Comparison of ENCODE assay signal across 36 cellular contexts in the genomic region with DNA sequence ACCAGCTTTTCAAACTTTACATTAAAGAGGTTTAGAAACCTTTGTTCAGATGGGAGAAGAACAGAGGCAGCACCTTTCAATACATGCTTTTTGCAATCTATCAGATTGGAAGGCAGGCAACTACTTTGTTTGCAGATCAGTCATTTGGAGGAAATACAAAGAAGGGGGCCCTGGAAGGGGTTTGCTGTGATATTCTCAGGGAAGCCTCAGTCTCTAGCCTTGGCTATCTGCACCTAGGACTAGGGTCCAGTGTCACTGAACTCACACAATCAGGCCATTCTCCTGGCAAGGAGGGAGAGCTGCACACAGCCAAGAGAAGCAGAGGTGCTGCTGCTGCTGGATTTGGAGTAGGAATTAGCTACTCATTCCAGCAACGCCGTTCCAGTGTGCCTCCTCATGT.
"Had no signal": no experiment of that assay in that cellular context is flagged by ENCODE, and none has a peak within 500 bp of the region (broad histone marks: within the 10 kb centered on the region; RNA-seq: fewer than 3 reads in every experiment).

No MANE protein-coding gene starts in this region.

- ATAC-seq: activated CD4-positive, alpha-beta T cell treated with anti-CD3 and anti-CD28 coated beads for 36 hours; activated CD8-positive, alpha-beta memory T cell treated with anti-CD3 and anti-CD28 coated beads, Interleukin-2, amount 10 ng/mL, durations not matched to agents 7 days and 5 days; activated CD8-positive, alpha-beta T cell treated with anti-CD3 and anti-CD28 coated beads, Interleukin-2, amount 10 ng/mL, durations not matched to agents 7 days and 5 days; activated naive CD8-positive, alpha-beta T cell treated with anti-CD3 and anti-CD28 coated beads, Interleukin-2, amount 50 U/mL, for 24 hours; body of pancreas; effector memory CD8-positive, alpha-beta T cell; gastroesophageal sphincter; T-helper 17 cell had no signal

- H3K36me3 Mint-ChIP-seq: activated CD8-positive, alpha-beta memory T cell treated with anti-CD3 and anti-CD28 coated beads, Interleukin-2, amount 10 ng/mL, durations not matched to agents 7 days and 5 days had no signal

- H3K27me3 ChIP-seq: adrenal gland, body of pancreas, breast epithelium, cardiac muscle cell, esophagus squamous epithelium, gastroesophageal sphincter had no signal

- DNase-seq: activated CD4-positive, alpha-beta memory T cell treated with anti-CD3 and anti-CD28 coated beads for 36 hours; activated CD4-positive, alpha-beta T cell treated with anti-CD3 and anti-CD28 coated beads for 36 hours; activated CD4-positive, alpha-beta T cell treated with anti-CD3 and anti-CD28 coated beads, Interleukin-2, amount 10 ng/mL, durations not matched to agents 24 days and 14 days; activated CD4-positive, CD25-positive, alpha-beta regulatory T cell; activated CD4-positive, CD25-positive, alpha-beta regulatory T cell treated with anti-CD3 and anti-CD28 coated beads, Interleukin-2, amount 50 U/mL, for 72 hours; activated CD8-positive, alpha-beta memory T cell treated with anti-CD3 and anti-CD28 coated beads, Interleukin-2, amount 10 ng/mL, durations not matched to agents 7 days and 5 days; activated CD8-positive, alpha-beta memory T cell treated with anti-CD3 and anti-CD28 coated beads, Interleukin-2, amount 50 U/mL, for 4 hours; activated CD8-positive, alpha-beta T cell treated with anti-CD3 and anti-CD28 coated beads, Interleukin-2, amount 10 ng/mL, durations not matched to agents 7 days and 5 days; activated naive CD4-positive, alpha-beta T cell treated with anti-CD3 and anti-CD28 coated beads for 36 hours; activated naive CD8-positive, alpha-beta T cell treated with anti-CD3 and anti-CD28 coated beads for 36 hours; activated naive CD8-positive, alpha-beta T cell treated with anti-CD3 and anti-CD28 coated beads, Interleukin-2, amount 50 U/mL, for 24 hours; activated T-cell treated with anti-CD3 and anti-CD28 coated beads, Interleukin-2, amount 50 U/mL, for 1 hour; activated T-cell treated with anti-CD3 and anti-CD28 coated beads, Interleukin-2, amount 50 U/mL, for 48 hours; adrenal gland; amygdala; body of pancreas; cortex of kidney; dermis blood vessel endothelial cell; effector CD4-positive, alpha-beta T cell; effector memory CD8-positive, alpha-beta T cell; esophagus squamous epithelium; foreskin melanocyte; T-helper 1 cell; T-helper 17 cell; T1000 had no signal

- H3K4me1 ChIP-seq: adrenal gland, body of pancreas, breast epithelium, esophagus squamous epithelium, gastroesophageal sphincter had no signal

- H3K4me3 ChIP-seq: adrenal gland, body of pancreas, breast epithelium, cardiac muscle cell, esophagus squamous epithelium, gastroesophageal sphincter had no signal

- H3K4me1 Mint-ChIP-seq: activated CD4-positive, alpha-beta T cell treated with anti-CD3 and anti-CD28 coated beads for 36 hours; activated CD4-positive, alpha-beta T cell treated with anti-CD3 and anti-CD28 coated beads, Interleukin-2, amount 10 ng/mL, durations not matched to agents 24 days and 14 days; activated CD8-positive, alpha-beta memory T cell treated with anti-CD3 and anti-CD28 coated beads, Interleukin-2, amount 10 ng/mL, durations not matched to agents 7 days and 5 days; activated naive CD4-positive, alpha-beta T cell treated with anti-CD3 and anti-CD28 coated beads, Interleukin-2, amount 50 U/mL, for 24 hours; activated naive CD8-positive, alpha-beta T cell treated with anti-CD3 and anti-CD28 coated beads for 36 hours; activated naive CD8-positive, alpha-beta T cell treated with anti-CD3 and anti-CD28 coated beads, Interleukin-2, amount 50 U/mL, for 24 hours; central memory CD8-positive, alpha-beta T cell had no signal

- FAIRE-seq: endometrium, endothelial cell of umbilical vein had no signal

- H3K27ac Mint-ChIP-seq: activated CD4-positive, alpha-beta memory T cell treated with anti-CD3 and anti-CD28 coated beads for 36 hours; activated CD4-positive, alpha-beta T cell treated with anti-CD3 and anti-CD28 coated beads for 36 hours; activated CD4-positive, alpha-beta T cell treated with anti-CD3 and anti-CD28 coated beads, Interleukin-2, amount 10 ng/mL, durations not matched to agents 24 days and 14 days; activated CD8-positive, alpha-beta memory T cell treated with anti-CD3 and anti-CD28 coated beads, Interleukin-2, amount 10 ng/mL, durations not matched to agents 7 days and 5 days; activated CD8-positive, alpha-beta T cell treated with anti-CD3 and anti-CD28 coated beads, Interleukin-2, amount 10 ng/mL, durations not matched to agents 7 days and 5 days; activated naive CD4-positive, alpha-beta T cell treated with anti-CD3 and anti-CD28 coated beads for 36 hours; activated naive CD8-positive, alpha-beta T cell treated with anti-CD3 and anti-CD28 coated beads for 36 hours; activated naive CD8-positive, alpha-beta T cell treated with anti-CD3 and anti-CD28 coated beads, Interleukin-2, amount 50 U/mL, for 24 hours; activated T-helper 1 cell treated with anti-CD3 and anti-CD28 coated beads, Interleukin-12 subunit alpha, Interleukin-12 subunit beta, Interleukin-2, Interleukin-4 antibody, amounts not matched to agents 30 ng/mL and 10 ng/mL and 1 ng/mL, durations not matched to agents 14 hours and 24 hours and 36 hours; activated T-helper 2 cell treated with anti-CD3 and anti-CD28 coated beads, Interferon-gamma antibody, Interleukin-2, Interleukin-4, amounts not matched to agents 10 μg/mL and 5 μg/mL and 100 μg/mL, durations not matched to agents 14 hours and 24 hours and 36 hours; effector memory CD8-positive, alpha-beta T cell; T-helper 17 cell; T-helper 2 cell treated with Interferon-gamma antibody and Interleukin-4, amounts not matched to agents 5 μg/mL and 100 μg/mL, for 36 hours had no signal

- H3K27me3 Mint-ChIP-seq: activated CD4-positive, alpha-beta memory T cell treated with anti-CD3 and anti-CD28 coated beads for 36 hours; activated CD4-positive, alpha-beta T cell treated with anti-CD3 and anti-CD28 coated beads for 36 hours; activated CD4-positive, alpha-beta T cell treated with anti-CD3 and anti-CD28 coated beads, Interleukin-2, amount 10 ng/mL, durations not matched to agents 24 days and 14 days; activated CD8-positive, alpha-beta memory T cell treated with anti-CD3 and anti-CD28 coated beads, Interleukin-2, amount 10 ng/mL, durations not matched to agents 7 days and 5 days; activated naive CD4-positive, alpha-beta T cell treated with anti-CD3 and anti-CD28 coated beads, Interleukin-2, amount 50 U/mL, for 24 hours; activated naive CD8-positive, alpha-beta T cell treated with anti-CD3 and anti-CD28 coated beads for 36 hours; activated naive CD8-positive, alpha-beta T cell treated with anti-CD3 and anti-CD28 coated beads, Interleukin-2, amount 50 U/mL, for 24 hours; central memory CD8-positive, alpha-beta T cell; effector memory CD8-positive, alpha-beta T cell; T-helper 17 cell had no signal

- H3K9me3 Mint-ChIP-seq: activated CD4-positive, alpha-beta T cell treated with anti-CD3 and anti-CD28 coated beads, Interleukin-2, amount 10 ng/mL, durations not matched to agents 24 days and 14 days; activated naive CD4-positive, alpha-beta T cell treated with anti-CD3 and anti-CD28 coated beads for 36 hours; activated naive CD4-positive, alpha-beta T cell treated with anti-CD3 and anti-CD28 coated beads, Interleukin-2, amount 50 U/mL, for 24 hours; activated naive CD8-positive, alpha-beta T cell treated with anti-CD3 and anti-CD28 coated beads for 36 hours; activated naive CD8-positive, alpha-beta T cell treated with anti-CD3 and anti-CD28 coated beads, Interleukin-2, amount 50 U/mL, for 24 hours; activated T-helper 1 cell treated with anti-CD3 and anti-CD28 coated beads, Interleukin-12 subunit alpha, Interleukin-12 subunit beta, Interleukin-2, Interleukin-4 antibody, amounts not matched to agents 30 ng/mL and 10 ng/mL and 1 ng/mL, durations not matched to agents 14 hours and 24 hours and 36 hours; activated T-helper 2 cell treated with anti-CD3 and anti-CD28 coated beads, Interferon-gamma antibody, Interleukin-2, Interleukin-4, amounts not matched to agents 10 μg/mL and 5 μg/mL and 100 μg/mL, durations not matched to agents 14 hours and 24 hours and 36 hours; central memory CD8-positive, alpha-beta T cell; T-helper 2 cell treated with Interferon-gamma antibody and Interleukin-4, amounts not matched to agents 5 μg/mL and 100 μg/mL, for 36 hours had no signal

- H3K4me3 Mint-ChIP-seq: activated CD4-positive, alpha-beta memory T cell treated with anti-CD3 and anti-CD28 coated beads for 36 hours; activated CD4-positive, alpha-beta T cell treated with anti-CD3 and anti-CD28 coated beads for 36 hours; activated CD4-positive, alpha-beta T cell treated with anti-CD3 and anti-CD28 coated beads, Interleukin-2, amount 10 ng/mL, durations not matched to agents 24 days and 14 days; activated CD8-positive, alpha-beta memory T cell treated with anti-CD3 and anti-CD28 coated beads, Interleukin-2, amount 10 ng/mL, durations not matched to agents 7 days and 5 days; activated CD8-positive, alpha-beta T cell treated with anti-CD3 and anti-CD28 coated beads, Interleukin-2, amount 10 ng/mL, durations not matched to agents 7 days and 5 days; activated naive CD4-positive, alpha-beta T cell treated with anti-CD3 and anti-CD28 coated beads for 36 hours; activated naive CD4-positive, alpha-beta T cell treated with anti-CD3 and anti-CD28 coated beads, Interleukin-2, amount 50 U/mL, for 24 hours; activated naive CD8-positive, alpha-beta T cell treated with anti-CD3 and anti-CD28 coated beads for 36 hours; activated naive CD8-positive, alpha-beta T cell treated with anti-CD3 and anti-CD28 coated beads, Interleukin-2, amount 50 U/mL, for 24 hours; activated T-helper 1 cell treated with anti-CD3 and anti-CD28 coated beads, Interleukin-12 subunit alpha, Interleukin-12 subunit beta, Interleukin-2, Interleukin-4 antibody, amounts not matched to agents 30 ng/mL and 10 ng/mL and 1 ng/mL, durations not matched to agents 14 hours and 24 hours and 36 hours; central memory CD8-positive, alpha-beta T cell; effector memory CD8-positive, alpha-beta T cell; T-helper 17 cell; T-helper 2 cell treated with Interferon-gamma antibody and Interleukin-4, amounts not matched to agents 5 μg/mL and 100 μg/mL, for 36 hours had no signal

- H3K9me3 ChIP-seq: adrenal gland, body of pancreas, esophagus squamous epithelium, gastroesophageal sphincter had no signal

- H3K36me3 ChIP-seq: adrenal gland, breast epithelium, cardiac muscle cell had no signal

- H3K27ac ChIP-seq: adrenal gland, body of pancreas, breast epithelium, cardiac muscle cell, epithelial cell of prostate, esophagus squamous epithelium, gastroesophageal sphincter had no signal
